Comparison of ENCODE assay signal across 16 cellular contexts in the genomic region with DNA sequence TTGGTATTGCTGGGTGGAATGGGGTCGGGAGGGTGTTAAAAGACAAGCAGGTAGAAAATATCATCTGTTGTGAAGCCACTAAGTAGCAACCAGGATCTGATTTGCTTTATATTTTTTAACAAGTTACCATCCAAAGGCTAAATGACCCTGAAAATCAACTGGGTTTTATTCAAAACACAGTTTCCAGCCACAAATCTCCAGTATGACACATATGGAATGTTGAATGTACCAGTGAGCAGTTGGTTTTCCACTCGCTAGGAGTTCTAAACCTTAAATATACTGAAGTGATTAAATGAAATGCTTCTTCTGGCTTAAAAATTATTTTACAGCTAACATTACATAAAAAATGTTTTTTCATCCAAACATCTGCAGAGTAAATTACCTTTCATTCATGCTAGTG.
DNase-seq lines count a peak whose midpoint lies in the region; ATAC-seq and TF ChIP-seq lines count a peak whose summit lies in the region.
"Had no signal": no experiment of that assay in that cellular context is flagged by ENCODE, and none has a peak within 500 bp of the region (broad histone marks: within the 10 kb centered on the region; RNA-seq: fewer than 3 reads in every experiment).

No MANE protein-coding gene starts in this region.

- H3K27me3 ChIP-seq in ACC112 (ENCODE audit: insufficient read depth, low read length) (no peaks in the 10 kb centered on the region), GM23338 (ENCODE audit: insufficient read depth) (no peaks in the 10 kb centered on the region), mesenchymal stem cell (ENCODE audit: control insufficient read depth in 1 of 2, insufficient read depth in 1 of 2, low read length in 2 of 2) (no peaks in the 10 kb centered on the region)
- H3K27me3 ChIP-seq: BE2C had no signal

- no peaks in the 10 kb centered on the region for H3K36me3 ChIP-seq in ACC112 (ENCODE audit: insufficient read depth, low read length)
- H3K36me3 ChIP-seq in GM23338 (ENCODE audit: insufficient read depth) = no peaks in the 10 kb centered on the region; the same call in 1 of the 2 replicates
- H3K36me3 ChIP-seq in mesenchymal stem cell (ENCODE audit: control insufficient read depth in 1 of 2, insufficient read depth in 2 of 2, low read depth in 1 of 2, low read length in 2 of 2) = peaks cover 0 to 2% of the 10 kb centered on the region in 2 experiments
- H3K36me3 ChIP-seq: BE2C, HAP-1 had no signal

- peak overlapping the region; percentile 63 for H4K8ac ChIP-seq in mesenchymal stem cell (ENCODE audit: low read length)

- peaks cover 4% of the 10 kb centered on the region for H3K9me3 ChIP-seq in mesenchymal stem cell (ENCODE audit: control insufficient read depth, low read length)
- H3K9me3 ChIP-seq: BE2C, HAP-1 had no signal

- no peak overlapping the region for H4K91ac ChIP-seq in mesenchymal stem cell (ENCODE audit: low read length)

- no peak overlapping the region for H3K23ac ChIP-seq in mesenchymal stem cell (ENCODE audit: low read length in 2 of 2)

- no peak overlapping the region for H2BK5ac ChIP-seq in mesenchymal stem cell (ENCODE audit: low read depth, low read length, poor library complexity, severe bottlenecking)

- no CpG with 5 or more reads among the region's 2 CpGs for WGBS in mesenchymal stem cell

- no peak overlapping the region for H3K4ac ChIP-seq in mesenchymal stem cell (ENCODE audit: low read depth in 1 of 2, low read length in 2 of 2)

- no peak overlapping the region for H3K4me3 Mint-ChIP-seq in GM23338
- no peak overlapping the region for H3K4me3 Mint-ChIP-seq in activated naive CD8-positive, alpha-beta T cell treated with anti-CD3 and anti-CD28 coated beads for 36 hours
- H3K4me3 Mint-ChIP-seq: CD4-positive, alpha-beta memory T cell; IgD-negative memory B cell had no signal

- peak overlapping the region; percentile 54 for H3K9ac ChIP-seq in mesenchymal stem cell (ENCODE audit: low read length)

- peaks cover 5% of the 10 kb centered on the region; the same call in 2 of the 3 replicates for H3K9me3 Mint-ChIP-seq in GM23338
- H3K9me3 Mint-ChIP-seq in activated naive CD8-positive, alpha-beta T cell treated with anti-CD3 and anti-CD28 coated beads for 36 hours = no peaks in the 10 kb centered on the region
- H3K9me3 Mint-ChIP-seq: IgD-negative memory B cell had no signal

- no peak overlapping the region for H2BK15ac ChIP-seq in mesenchymal stem cell (ENCODE audit: low read depth, poor library complexity, severe bottlenecking)

- H3K4me1 Mint-ChIP-seq in GM23338 = peaks cover 6% of the 10 kb centered on the region; the same call in 1 of the 3 replicates
- no peaks in the 10 kb centered on the region for H3K4me1 Mint-ChIP-seq in activated naive CD8-positive, alpha-beta T cell treated with anti-CD3 and anti-CD28 coated beads for 36 hours
- H3K4me1 Mint-ChIP-seq: CD4-positive, alpha-beta memory T cell; IgD-negative memory B cell had no signal

- H2BK120ac ChIP-seq in mesenchymal stem cell (ENCODE audit: low read depth, low read length) = no peak overlapping the region

- H3K27me3 Mint-ChIP-seq in GM23338 (ENCODE audit: insufficient read depth, low read depth, poor library complexity) = peaks cover 2% of the 10 kb centered on the region
- no peaks in the 10 kb centered on the region for H3K27me3 Mint-ChIP-seq in activated naive CD8-positive, alpha-beta T cell treated with anti-CD3 and anti-CD28 coated beads for 36 hours
- H3K27me3 Mint-ChIP-seq: CD4-positive, alpha-beta memory T cell; IgD-negative memory B cell had no signal

- H3K4me3 ChIP-seq in ACC112 (ENCODE audit: low read depth, low read length) = no peak overlapping the region
- no peak overlapping the region for H3K4me3 ChIP-seq in GM23338
- no peak overlapping the region for H3K4me3 ChIP-seq in astrocyte of the cerebellum (ENCODE audit: low read depth, low read length)
- no peak overlapping the region for H3K4me3 ChIP-seq in mesenchymal stem cell (ENCODE audit: insufficient read depth in 1 of 2, low read depth in 1 of 2, low read length in 2 of 2)
- H3K4me3 ChIP-seq: HAP-1 had no signal

- TF ChIP-seq CTCF in GM23338 (conservative IDR thresholded peaks at IDR 0.05; ENCODE audit: low read depth in 2 of 2) (no peak), astrocyte of the cerebellum (IDR thresholded peaks at IDR 0.05; ENCODE audit: low read depth, low read length, missing control alignments) (no peak)

- H3K18ac ChIP-seq in mesenchymal stem cell (ENCODE audit: low read depth in 1 of 2, low read length in 2 of 2) = peak overlapping the region; percentile 9 to 34

- in situ Hi-C loops in astrocyte of the cerebellum (cut with HindIII; ENCODE audit: low sequenced_read_pairs) = no loop called here

- H2AFZ ChIP-seq in ACC112 (ENCODE audit: low read length, unreplicated experiment) = no peak overlapping the region
- peak overlapping the region; percentile 57 for H2AFZ ChIP-seq in GM23338
- no peak overlapping the region for H2AFZ ChIP-seq in mesenchymal stem cell (ENCODE audit: low read depth, low read length)

- no peak overlapping the region for H3K14ac ChIP-seq in mesenchymal stem cell (ENCODE audit: low read length in 2 of 2)

- no peaks in the 10 kb centered on the region for H3F3A ChIP-seq in GM23338 (replicated peaks; ENCODE audit: low read depth)

- no peaks in the 10 kb centered on the region for H3K79me2 ChIP-seq in ACC112 (ENCODE audit: control insufficient read depth, insufficient read depth, low read length, unreplicated experiment)
- no peaks in the 10 kb centered on the region for H3K79me2 ChIP-seq in GM23338 (replicated peaks; ENCODE audit: insufficient read depth)

- H4K20me1 ChIP-seq in GM23338 (replicated peaks; ENCODE audit: insufficient read depth) = no peaks in the 10 kb centered on the region

- peaks cover 5% of the 10 kb centered on the region; the same call in 1 of the 3 replicates for H3K36me3 Mint-ChIP-seq in GM23338 (ENCODE audit: low read depth)
- H3K36me3 Mint-ChIP-seq in activated naive CD8-positive, alpha-beta T cell treated with anti-CD3 and anti-CD28 coated beads for 36 hours = no peaks in the 10 kb centered on the region
- H3K36me3 Mint-ChIP-seq: CD4-positive, alpha-beta memory T cell; IgD-negative memory B cell had no signal

- ATAC-seq in GM23338 = no peak

- H2AK5ac ChIP-seq in mesenchymal stem cell (ENCODE audit: low read length, severe bottlenecking) = no peak overlapping the region

- H3K4me2 ChIP-seq in GM23338 (no peak overlapping the region), mesenchymal stem cell (ENCODE audit: low read length, poor library complexity, severe bottlenecking) (no peak overlapping the region)

- H3K79me1 ChIP-seq in mesenchymal stem cell (replicated peaks; ENCODE audit: low read length, poor library complexity, severe bottlenecking) = peaks cover 27% of the 10 kb centered on the region

- DNase-seq in GM23338 (ENCODE audit: low spot score) (no peak), astrocyte of the cerebellum (ENCODE audit: low read depth) (peak; percentile 8), mesenchymal stem cell (no peak), HT-29 (ENCODE audit: low spot score) (no peak), NCI-H774 (lab: John Stamatoyannopoulos, UW) (no peak)
- DNase-seq in activated naive CD8-positive, alpha-beta T cell treated with anti-CD3 and anti-CD28 coated beads for 36 hours = no peak
- DNase-seq: BE2C; CD4-positive, alpha-beta memory T cell; DND-41; MV-4-11; NCI-H1417 treated with DMSO at 0.1 percent for 48 hours; NCI-H2029; NCI-H2171 treated with DMSO at 0.1 percent for 48 hours had no signal

- H3K27ac Mint-ChIP-seq in GM23338 = peak overlapping the region; percentile 72; the same call in 1 of the 2 replicates
- no peak overlapping the region for H3K27ac Mint-ChIP-seq in activated naive CD8-positive, alpha-beta T cell treated with anti-CD3 and anti-CD28 coated beads for 36 hours
- H3K27ac Mint-ChIP-seq: CD4-positive, alpha-beta memory T cell; IgD-negative memory B cell had no signal

- no peaks in the 10 kb centered on the region for H3K9me2 ChIP-seq in GM23338 (ENCODE audit: insufficient read depth)

- peak overlapping the region; percentile 71 for H3K27ac ChIP-seq in ACC112 (ENCODE audit: low read depth, low read length)
- H3K27ac ChIP-seq in GM23338 (ENCODE audit: low read depth) = no peak overlapping the region
- H3K27ac ChIP-seq in mesenchymal stem cell (ENCODE audit: low read length, poor library complexity, severe bottlenecking) = peak overlapping the region; percentile 15

- H2BK12ac ChIP-seq in mesenchymal stem cell (ENCODE audit: low read length in 2 of 2) = no peak overlapping the region

- H3K4me1 ChIP-seq in ACC112 (ENCODE audit: control insufficient read depth, insufficient read depth, low read length, unreplicated experiment) (peaks cover 30% of the 10 kb centered on the region), GM23338 (ENCODE audit: insufficient read depth) (peaks cover 7% of the 10 kb centered on the region; the same call in 1 of the 2 replicates), mesenchymal stem cell (ENCODE audit: control insufficient read depth, insufficient read depth, low read depth, low read length) (peaks cover 3% of the 10 kb centered on the region)
- H3K4me1 ChIP-seq: BE2C, HAP-1 had no signal

TF ChIP-seq in GM23338, 12 proteins besides CTCF, POLR2A, EP300 and RAD21 (continues in another document):
- TF ChIP-seq POLR2AphosphoS5 (IDR thresholded peaks at IDR 0.05; ENCODE audit: low read depth) = no peak
- TF ChIP-seq, protein P1, sequence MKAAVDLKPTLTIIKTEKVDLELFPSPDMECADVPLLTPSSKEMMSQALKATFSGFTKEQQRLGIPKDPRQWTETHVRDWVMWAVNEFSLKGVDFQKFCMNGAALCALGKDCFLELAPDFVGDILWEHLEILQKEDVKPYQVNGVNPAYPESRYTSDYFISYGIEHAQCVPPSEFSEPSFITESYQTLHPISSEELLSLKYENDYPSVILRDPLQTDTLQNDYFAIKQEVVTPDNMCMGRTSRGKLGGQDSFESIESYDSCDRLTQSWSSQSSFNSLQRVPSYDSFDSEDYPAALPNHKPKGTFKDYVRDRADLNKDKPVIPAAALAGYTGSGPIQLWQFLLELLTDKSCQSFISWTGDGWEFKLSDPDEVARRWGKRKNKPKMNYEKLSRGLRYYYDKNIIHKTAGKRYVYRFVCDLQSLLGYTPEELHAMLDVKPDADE (IDR thresholded peaks at IDR 0.05) = no peak
